ENCODE assay signal across 21 cellular contexts in the genomic region with DNA sequence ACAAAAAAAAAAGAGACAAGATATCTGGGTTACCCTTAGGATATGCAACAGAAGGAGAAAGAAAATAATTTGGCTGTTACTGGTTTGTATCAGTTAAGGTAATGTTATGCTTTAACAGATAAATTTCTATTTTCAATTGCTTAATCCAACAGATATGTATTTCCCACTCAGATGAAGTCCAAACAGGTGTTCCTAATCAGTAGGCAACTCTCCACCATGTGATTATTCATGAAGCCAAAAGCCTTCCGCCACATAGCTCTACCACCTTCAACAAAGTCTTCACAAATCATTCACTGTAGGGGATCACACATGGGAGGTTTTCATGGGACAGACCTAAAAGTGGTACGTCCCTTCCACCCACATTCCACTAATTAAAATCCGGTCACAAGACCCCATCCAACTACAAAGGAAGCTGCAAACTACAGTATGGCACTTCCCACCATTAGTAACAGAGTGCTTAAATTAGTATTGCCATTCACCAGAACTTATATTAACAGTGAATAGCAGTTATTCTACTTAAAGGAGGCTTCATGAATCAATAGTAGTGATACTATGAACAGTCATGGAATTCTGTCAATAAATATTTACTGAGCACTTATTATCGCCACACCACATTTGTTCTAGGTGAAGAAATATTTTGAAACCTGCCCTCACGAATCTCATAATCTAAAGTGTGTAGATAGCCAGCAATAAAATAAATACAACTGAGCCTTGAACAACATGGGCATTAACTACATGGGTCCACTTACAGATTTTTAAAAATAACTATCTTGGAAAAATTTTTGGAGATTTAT.
A peak's percentile ranks its signal among the peaks of the same experiment; 100 is the strongest.
DNase-seq lines count a peak whose midpoint lies in the region; ATAC-seq, FAIRE-seq and TF ChIP-seq lines count a peak whose summit lies in the region.
"Had no signal": no experiment of that assay in that cellular context is flagged by ENCODE, and none has a peak within 500 bp of the region (broad histone marks: within the 10 kb centered on the region; RNA-seq: fewer than 3 reads in every experiment).

No MANE protein-coding gene starts in this region.

- H3K4me3 ChIP-seq in heart right ventricle (no peak overlapping the region), pancreas (no peak overlapping the region), testis (no peak overlapping the region)
- H3K4me3 ChIP-seq: GM23338 had no signal

- H3K36me3 Mint-ChIP-seq in Calu3 (ENCODE audit: insufficient read depth, unreplicated experiment): no peaks in the 10 kb centered on the region

- no peaks in the 10 kb centered on the region for H3K27me3 ChIP-seq in heart right ventricle
- no peaks in the 10 kb centered on the region for H3K27me3 ChIP-seq in pancreas
- H3K27me3 ChIP-seq in testis: no peaks in the 10 kb centered on the region

- no peak overlapping the region for H3K27ac Mint-ChIP-seq in Calu3 (ENCODE audit: unreplicated experiment)
- H3K27ac Mint-ChIP-seq: GM23338 had no signal

- CTCF ChIA-PET in Calu3 (lab: Charles Lee): no interaction called here

- no peak overlapping the region for H3K4me3 Mint-ChIP-seq in Calu3 (ENCODE audit: low read depth, unreplicated experiment)
- H3K4me3 Mint-ChIP-seq: GM23338 had no signal

- FAIRE-seq in islet of Langerhans (lab: Jason Lieb, UNC) (peak; percentile 92), pancreas (lab: Jason Lieb, UNC) (no peak)

- 83 to 87% methylated on average over 5 of the region's 5 CpGs for WGBS in heart right ventricle, 2 donors
- WGBS in pancreas, 2 donors: 27 to 41% methylated on average over 5 of the region's 5 CpGs
- WGBS in testis, 2 donors: 92 to 95% methylated on average over 5 of the region's 5 CpGs

- ATAC-seq in left ventricle myocardium superior (peak; percentile 7), heart right ventricle (no peak), pancreas (peak; percentile 59 to 80 (median 78))
- ATAC-seq: GM23338, HCT116, Panc1, SK-N-SH treated with all-trans-retinoic acid at 6 μM for 48 hours had no signal

- peaks cover 20% of the 10 kb centered on the region for H3K4me1 Mint-ChIP-seq in Calu3 (ENCODE audit: low read depth, unreplicated experiment)

- TF ChIP-seq CTCF in heart right ventricle (IDR thresholded peaks at IDR 0.05) (no peak), pancreas (IDR thresholded peaks at IDR 0.05) (no peak), testis (IDR thresholded peaks at IDR 0.05) (no peak), Calu3 (IDR thresholded peaks at IDR 0.05; ENCODE audit: unreplicated experiment) (no peak)

- BruUV-seq in Calu3 (replicated peaks; lab: Mats Ljungman, UMichigan): no TSS peak

- TF ChIP-seq POLR2A in testis (IDR thresholded peaks at IDR 0.05): no peak

- no peaks in the 10 kb centered on the region for H3K36me3 ChIP-seq in heart right ventricle
- H3K36me3 ChIP-seq in pancreas: no peaks in the 10 kb centered on the region
- H3K36me3 ChIP-seq in testis (ENCODE audit: low read depth, missing control alignments): no peaks in the 10 kb centered on the region

- intact Hi-C loops in left ventricle myocardium superior (cut with micrococcal nuclease): no loop called here
- intact Hi-C loops in heart right ventricle (cut with DNase I): loop anchor here in 1 of 10 donors (10.0 kb wide), 1 partner anchor 1835 kb away; no protein-coding TSS in a partner anchor
- intact Hi-C loops in pancreas (cut with DNase I): no loop called here
- intact Hi-C loops in testis (cut with DNase I; ENCODE audit: low total_unique reads): no loop called here
- intact Hi-C loops in Calu3 (cut with micrococcal nuclease; ENCODE audit: unreplicated experiment): no loop called here

- no peaks in the 10 kb centered on the region for H3K27me3 Mint-ChIP-seq in Calu3 (ENCODE audit: unreplicated experiment)

- peaks cover 0 to 10% (median 0%) of the 10 kb centered on the region in 11 donors for H3K9me3 ChIP-seq in heart right ventricle
- no peaks in the 10 kb centered on the region for H3K9me3 ChIP-seq in pancreas
- no peaks in the 10 kb centered on the region for H3K9me3 ChIP-seq in testis

- no peaks in the 10 kb centered on the region for H3K9me3 Mint-ChIP-seq in Calu3 (ENCODE audit: low read depth, unreplicated experiment)
- H3K9me3 Mint-ChIP-seq: GM23338 had no signal

- peaks cover 0 to 17% (median 3%) of the 10 kb centered on the region in 9 donors for H3K4me1 ChIP-seq in heart right ventricle
- H3K4me1 ChIP-seq in pancreas: peaks cover 0 to 13% (median 0%) of the 10 kb centered on the region in 3 donors
- H3K4me1 ChIP-seq in testis: no peaks in the 10 kb centered on the region

- DNase-seq in left ventricle myocardium superior (no peak), heart right ventricle (no peak), pancreas (no peak), testis (no peak), DMS79 (lab: John Stamatoyannopoulos, UW) (no peak), globus pallidus (ENCODE audit: low spot score) (no peak), Calu3 (no peak)
- DNase-seq: ACHN, C1 segment of cervical spinal cord, Kasumi-1, NCI-H1694, NCI-H2081, NCI-H2171 treated with DMSO at 0.1 percent for 48 hours, NCI-H524 treated with DMSO at 0.1 percent for 48 hours, NCI-H82 had no signal

- H3K27ac ChIP-seq in heart right ventricle (no peak overlapping the region), pancreas (peak overlapping the region in 3 of 4 donors; percentile 9 to 50 (median 15)), testis (no peak overlapping the region)
- H3K27ac ChIP-seq: 22Rv1 had no signal

Comparison
In these comparisons a context has a peak if more than half of its experiments do, and no peak if none do; other contexts are left out.
1. ATAC-seq: peak in left ventricle myocardium superior (single experiment) and pancreas (4 of 4); none in heart right ventricle (0 of 8).
2. H3K27ac ChIP-seq: peak in pancreas (3 of 4); none in heart right ventricle (0 of 10) and testis (0 of 2).